In genomic region chr7:44796034-44796503, GRCh38 we compare ENCODE assay signal across 8 cellular contexts. TPM values are rescaled to one million over a fixed set of nuclear protein-coding genes. Genes with fewer than 3 reads are reported as not detected.
DNase-seq lines count a peak whose midpoint lies in the region; ATAC-seq and TF ChIP-seq lines count a peak whose summit lies in the region.

No MANE protein-coding gene starts in this region.

- H3K4me2 ChIP-seq in OCI-LY3 (ENCODE audit: low read length), result peak overlapping the region; percentile 78

- H3K4me1 Mint-ChIP-seq in chondrocyte (ENCODE audit: low read depth), result peaks cover 50% of the 10 kb centered on the region

- H3K36me3 ChIP-seq in OCI-LY3 (replicated peaks; ENCODE audit: low read depth, low read length) (peaks cover 34% of the 10 kb centered on the region), thoracic aorta (peaks cover 13% of the 10 kb centered on the region)

- peaks cover 34% of the 10 kb centered on the region for H4K20me1 ChIP-seq in OCI-LY3 (ENCODE audit: insufficient read depth, low read length)

- peak; percentile 17 for ATAC-seq in GM18909 (IDR thresholded peaks at IDR 0.05; ENCODE audit: poor library complexity, unreplicated experiment)
- peak; percentile 35 for ATAC-seq in HG03354 (IDR thresholded peaks at IDR 0.05; ENCODE audit: poor library complexity, severe bottlenecking, unreplicated experiment)
- peak; percentile 34 for ATAC-seq in left lobe of liver
- no peak for ATAC-seq in thoracic aorta (ENCODE audit: insufficient number of reproducible peaks, low FRiP score, low read depth)

- TF ChIP-seq CTCF in C4-2B (conservative IDR thresholded peaks at IDR 0.05) (no peak), OCI-LY3 (IDR thresholded peaks at IDR 0.05; ENCODE audit: low read depth, low read length) (no peak), chondrocyte (IDR thresholded peaks at IDR 0.05) (no peak), thoracic aorta (IDR thresholded peaks at IDR 0.05) (no peak)

- DNase-seq in chondrocyte (ENCODE audit: low spot score) (no peak), left lobe of liver (ENCODE audit: low spot score) (no peak), thoracic aorta (ENCODE audit: low spot score) (no peak)
- DNase-seq in stimulated activated CD4-positive, alpha-beta T cell treated with anti-CD3 and anti-CD28 coated beads, Interleukin-12 subunit alpha, Interleukin-12 subunit beta, amount 100 ng/mL, for 4 hours, result no peak

- H3K79me2 ChIP-seq in OCI-LY3 (ENCODE audit: low read length), result peaks cover 54% of the 10 kb centered on the region

- H3K9me3 ChIP-seq in OCI-LY3 (ENCODE audit: insufficient read depth, low read length) (no peaks in the 10 kb centered on the region), thoracic aorta (no peaks in the 10 kb centered on the region)

- peak overlapping the region; percentile 69 for H2AFZ ChIP-seq in OCI-LY3 (ENCODE audit: low read depth, low read length)

- H3K4me3 Mint-ChIP-seq in chondrocyte (ENCODE audit: unreplicated experiment), result peak overlapping the region; percentile 86

- H3K27me3 Mint-ChIP-seq in chondrocyte (ENCODE audit: low read depth), result no peaks in the 10 kb centered on the region

- H3K9ac ChIP-seq in OCI-LY3 (ENCODE audit: low read length), result peak overlapping the region; percentile 91

- peaks cover 18% of the 10 kb centered on the region for H3K36me3 Mint-ChIP-seq in chondrocyte (ENCODE audit: low read depth)

- H3K27me3 ChIP-seq in OCI-LY3 (ENCODE audit: low read depth, low read length) (no peaks in the 10 kb centered on the region), thoracic aorta (replicated peaks; ENCODE audit: insufficient read depth) (no peaks in the 10 kb centered on the region)

- peak overlapping the region; percentile 97 for H3K27ac Mint-ChIP-seq in chondrocyte (ENCODE audit: unreplicated experiment)

- peak overlapping the region; percentile 95 for H3K4me3 ChIP-seq in OCI-LY3 (ENCODE audit: low read length)
- H3K4me3 ChIP-seq in thoracic aorta, result peak overlapping the region; percentile 99

- H3K27ac ChIP-seq in C4-2B (peak overlapping the region; percentile 98), OCI-LY3 (ENCODE audit: low read length) (peak overlapping the region; percentile 87), thoracic aorta (peak overlapping the region; percentile 99 to 100)

- H3K9me3 Mint-ChIP-seq in chondrocyte (ENCODE audit: low read depth), result no peaks in the 10 kb centered on the region

- peaks cover 18% of the 10 kb centered on the region for H3K4me1 ChIP-seq in OCI-LY3 (ENCODE audit: low read length)
- peaks cover 16 to 34% of the 10 kb centered on the region in 2 donors for H3K4me1 ChIP-seq in thoracic aorta (ENCODE audit: control insufficient read depth in 1 of 2, low read depth in 2 of 2)

RNA-seq across cellular contexts. Expression of gene PPIA, which starts 0.4 kb away (rescaled TPM):
- total RNA-seq in chondrocyte (1,108 to 1,479 TPM (median 1,462 TPM) in 3 replicates), left lobe of liver (532 TPM), thoracic aorta (1,000 to 10,000 TPM; 1,002 to 1,065 TPM)

RNA-seq across cellular contexts. Expression of gene ZMIZ2, which starts 47.4 kb away (rescaled TPM):
- total RNA-seq in chondrocyte (68.5 to 73.5 TPM (median 72.6 TPM) in 3 replicates), left lobe of liver (37.5 TPM), thoracic aorta (10 to 100 TPM; 23.4 to 38.9 TPM)

RNA-seq across cellular contexts. Expression of gene H2AZ2, which starts 51.8 kb away (rescaled TPM):
- total RNA-seq in chondrocyte (119 to 139 TPM (median 126 TPM) in 3 replicates), left lobe of liver (64.6 TPM), thoracic aorta (100 to 1,000 TPM; 103 to 111 TPM)
